ENCODE assay signal across 1 cellular context in genomic region chr10:71690094-71690720, GRCh38.
TF ChIP-seq lines count a peak whose summit lies in the region.

No MANE protein-coding gene starts in this region.

TF ChIP-seq in IMR-90, 13 proteins besides CTCF, POLR2A, EP300 and RAD21:
- TF ChIP-seq CHD1 (IDR thresholded peaks at IDR 0.05; ENCODE audit: low read depth, low read length) (no peak), CEBPB (IDR thresholded peaks at IDR 0.05; ENCODE audit: low read depth, low read length) (peak; percentile 49; the same call in 1 of the 2 replicates)
